25 cellular contexts compared by ENCODE assay signal in the genomic region with DNA sequence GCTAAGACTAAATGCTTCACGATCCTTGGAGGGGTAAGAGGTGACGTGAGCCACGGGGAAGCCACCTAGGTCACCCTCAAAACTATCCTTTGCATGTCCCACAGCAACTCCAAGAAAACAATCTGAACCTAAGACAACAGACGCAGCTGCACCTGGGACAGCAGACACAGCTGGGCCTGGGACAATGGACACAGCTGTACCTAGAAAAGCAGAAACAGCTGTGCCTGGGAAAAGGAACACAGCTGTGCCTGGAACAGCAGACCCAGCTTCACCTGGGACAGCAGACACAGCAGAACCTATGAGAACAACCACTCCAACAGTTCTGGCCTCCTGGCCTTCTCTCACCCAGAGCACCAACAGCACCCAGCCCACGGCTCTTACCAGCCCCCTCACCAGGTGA. TPM values are rescaled to one million over a fixed set of nuclear protein-coding genes. Genes with fewer than 3 reads are reported as not detected.
A peak's percentile ranks its signal among the peaks of the same experiment; 100 is the strongest.
DNase-seq lines count a peak whose midpoint lies in the region; ATAC-seq and TF ChIP-seq lines count a peak whose summit lies in the region.
"Had no signal": no experiment of that assay in that cellular context is flagged by ENCODE, and none has a peak within 500 bp of the region (broad histone marks: within the 10 kb centered on the region; RNA-seq: fewer than 3 reads in every experiment).

No MANE protein-coding gene starts in this region.

- no peaks in the 10 kb centered on the region for H3K36me3 ChIP-seq in OCI-LY7 (ENCODE audit: insufficient read depth, low read length)
- H3K36me3 ChIP-seq: BE2C, HAP-1 had no signal

- intact Hi-C loops in CD14-positive monocyte (cut with micrococcal nuclease) (loop anchor here in 1 of 2 donors (5.0 kb wide), 2 partner anchors 41 to 226 kb away; no protein-coding TSS in a partner anchor), OCI-LY7 (cut with micrococcal nuclease; ENCODE audit: unreplicated experiment) (no loop called here)

- H3K4me3 Mint-ChIP-seq in CD14-positive monocyte (peak overlapping the region in 1 of 2 donors; percentile 86), memory B cell (peak overlapping the region; percentile 11)
- H3K4me3 Mint-ChIP-seq: CD4-positive, alpha-beta T cell had no signal

- POLR2A ChIA-PET in OCI-LY7 (lab: Charles Lee), result interaction anchor here (0.6 to 0.8 kb wide), 3 partner anchors 13 to 21 kb away, joined by 3 to 5 read pairs (median 4); no protein-coding TSS in a partner anchor

- H3K9me2 ChIP-seq in OCI-LY7 (ENCODE audit: insufficient read depth, low read length), result no peaks in the 10 kb centered on the region

- H3K9me3 ChIP-seq in OCI-LY7 (ENCODE audit: low read length), result no peaks in the 10 kb centered on the region
- H3K9me3 ChIP-seq: BE2C, HAP-1 had no signal

- H3K9me3 Mint-ChIP-seq in CD14-positive monocyte (peaks cover 0 to 8% (median 3%) of the 10 kb centered on the region in 7 donors), memory B cell (peaks cover 2% of the 10 kb centered on the region)
- H3K9me3 Mint-ChIP-seq: CD4-positive, alpha-beta T cell had no signal

- H3K27me3 Mint-ChIP-seq in CD14-positive monocyte (ENCODE audit: low read depth in 3 of 3), result peaks cover 0 to 15% (median 0%) of the 10 kb centered on the region in 3 donors
- peaks cover 23% of the 10 kb centered on the region for H3K27me3 Mint-ChIP-seq in memory B cell

- no peak overlapping the region for H3K4me3 ChIP-seq in OCI-LY7 (ENCODE audit: low read depth, low read length, poor library complexity, severe bottlenecking)
- H3K4me3 ChIP-seq: GM12878, HAP-1, PC-9 had no signal

- peaks cover 18% of the 10 kb centered on the region for H3K4me1 ChIP-seq in OCI-LY7 (ENCODE audit: insufficient read depth, low read length, poor library complexity, severe bottlenecking)
- H3K4me1 ChIP-seq: BE2C, HAP-1 had no signal

- ATAC-seq in memory B cell (ENCODE audit: low read depth), result peak; percentile 8
- ATAC-seq: GM12878 had no signal

- H3K27ac ChIP-seq in OCI-LY7 (ENCODE audit: low read depth, low read length, poor library complexity, severe bottlenecking), result no peak overlapping the region
- H3K27ac ChIP-seq: KMS-11, PC-9 had no signal

- DNase-seq in CD14-positive monocyte (ENCODE audit: low spot score), result no peak
- peak; percentile 58 for DNase-seq in OCI-LY7 (ENCODE audit: low spot score)
- DNase-seq in memory B cell (ENCODE audit: low spot score in 2 of 2), result no peak
- DNase-seq in NCI-H82 treated with DMSO at 0.1 percent for 48 hours (lab: John Stamatoyannopoulos, UW; ENCODE audit: unreplicated experiment), result no peak
- DNase-seq in DMS 273 treated with DMSO at 0.1 percent for 48 hours (lab: John Stamatoyannopoulos, UW), result no peak
- DNase-seq in activated CD4-positive, alpha-beta T cell treated with anti-CD3 and anti-CD28 coated beads, Interleukin-2, amount 50 U/mL, for 4 hours, result no peak
- DNase-seq in SIG-M5 (lab: John Stamatoyannopoulos, UW), result no peak
- DNase-seq: BE2C; CD4-positive, alpha-beta T cell; DMS79; EL; GOT3; IMR-90; NCI-H1092 treated with DMSO at 0.1 percent for 48 hours; NCI-H1436 treated with DMSO at 0.1 percent for 48 hours; NCI-H187 treated with DMSO at 0.1 percent for 48 hours; NCI-H2171 treated with DMSO at 0.1 percent for 48 hours; NCI-H345; NCI-H748 treated with DMSO at 0.1 percent for 48 hours; PC-9; SHP77 had no signal

- no peak overlapping the region for H2AFZ ChIP-seq in OCI-LY7 (ENCODE audit: low read length)
- H2AFZ ChIP-seq: PC-9 had no signal

- H3K4me2 ChIP-seq in OCI-LY7 (ENCODE audit: low read length), result peak overlapping the region; percentile 18; the same call in 1 of the 2 replicates
- H3K4me2 ChIP-seq: KMS-11, PC-9 had no signal

- H3K79me2 ChIP-seq in OCI-LY7 (ENCODE audit: insufficient read depth, low read depth, low read length), result no peaks in the 10 kb centered on the region

- CTCF ChIA-PET in OCI-LY7 (lab: Charles Lee; ENCODE audit: unreplicated experiment), result interaction anchor here (1.2 kb wide), 1 partner anchor 149 kb away, joined by 3 read pairs; no protein-coding TSS in a partner anchor

- H4K20me1 ChIP-seq in OCI-LY7 (ENCODE audit: insufficient read depth, low read length), result no peaks in the 10 kb centered on the region

- TF ChIP-seq CTCF in CD14-positive monocyte (IDR thresholded peaks at IDR 0.05), result no peak
- no peak for TF ChIP-seq CTCF in OCI-LY7 (conservative IDR thresholded peaks at IDR 0.05; ENCODE audit: low read length)

- peaks cover 95% of the 10 kb centered on the region for H3K4me1 Mint-ChIP-seq in CD14-positive monocyte
- H3K4me1 Mint-ChIP-seq in memory B cell, result peaks cover 38% of the 10 kb centered on the region

- H3K36me3 Mint-ChIP-seq in CD14-positive monocyte (peaks cover 24 to 37% of the 10 kb centered on the region in 2 donors), memory B cell (peaks cover 2% of the 10 kb centered on the region)

- peak overlapping the region; percentile 46 to 95 (median 85) for H3K27ac Mint-ChIP-seq in CD14-positive monocyte
- no peak overlapping the region for H3K27ac Mint-ChIP-seq in memory B cell
- H3K27ac Mint-ChIP-seq: CD4-positive, alpha-beta T cell had no signal

- no TSS peak for BruUV-seq in OCI-LY7 (replicated peaks; lab: Mats Ljungman, UMichigan)

RNA-seq across cellular contexts. Expression of gene CD300LD, which starts 11.7 kb away (rescaled TPM):
- under 1 TPM; 0.41 to 0.50 TPM for polyA plus RNA-seq in CD14-positive monocyte
- total RNA-seq in OCI-LY7 (2014; rRNA removed; shearing (Covaris generic)), result not detected in 2 replicates
- not detected in 2 replicates for total RNA-seq in OCI-LY7 (2022)
- total RNA-seq: CD4-positive, alpha-beta T cell; GM12878; IMR-90; PC-9; RPMI7951 had no signal
- polyA plus RNA-seq: GM12878, IMR-90 had no signal

RNA-seq across cellular contexts. Expression of gene CD300E, which starts 19.8 kb away (rescaled TPM):
- 100 to 1,000 TPM in 1 of 2 donors, 10 to 100 TPM in 1; 65.0 to 122 TPM for polyA plus RNA-seq in CD14-positive monocyte
- not detected in 2 replicates for total RNA-seq in OCI-LY7 (2014; rRNA removed; shearing (Covaris generic))
- total RNA-seq in OCI-LY7 (2022), result not detected in 2 replicates
- total RNA-seq: GM12878, IMR-90, PC-9, RPMI7951 had no signal
- polyA plus RNA-seq: GM12878, IMR-90 had no signal

RNA-seq across cellular contexts. Expression of gene CD300H, which starts 36.4 kb away (rescaled TPM):
- polyA plus RNA-seq in CD14-positive monocyte, result 100 to 1,000 TPM in 1 of 2 donors, 10 to 100 TPM in 1; 84.7 to 148 TPM
- not detected in 2 replicates for total RNA-seq in OCI-LY7 (2014; rRNA removed; shearing (Covaris generic))
- total RNA-seq in OCI-LY7 (2022), result not detected in 2 replicates
- total RNA-seq: CD4-positive, alpha-beta T cell; GM12878; IMR-90; PC-9; RPMI7951 had no signal
- polyA plus RNA-seq: GM12878, IMR-90 had no signal

RNA-seq across cellular contexts. Expression of gene CD300C, which starts 57.8 kb away (rescaled TPM):
- 100 to 1,000 TPM in 1 of 2 donors, 10 to 100 TPM in 1; 93.1 to 141 TPM for polyA plus RNA-seq in CD14-positive monocyte
- not detected in 2 replicates for total RNA-seq in OCI-LY7 (2014; rRNA removed; shearing (Covaris generic))
- not detected in 2 replicates for total RNA-seq in OCI-LY7 (2022)
- total RNA-seq: IMR-90, PC-9, RPMI7951 had no signal
- polyA plus RNA-seq: IMR-90 had no signal
